Comparison of ENCODE assay signal across 1 cellular context in the genomic region with DNA sequence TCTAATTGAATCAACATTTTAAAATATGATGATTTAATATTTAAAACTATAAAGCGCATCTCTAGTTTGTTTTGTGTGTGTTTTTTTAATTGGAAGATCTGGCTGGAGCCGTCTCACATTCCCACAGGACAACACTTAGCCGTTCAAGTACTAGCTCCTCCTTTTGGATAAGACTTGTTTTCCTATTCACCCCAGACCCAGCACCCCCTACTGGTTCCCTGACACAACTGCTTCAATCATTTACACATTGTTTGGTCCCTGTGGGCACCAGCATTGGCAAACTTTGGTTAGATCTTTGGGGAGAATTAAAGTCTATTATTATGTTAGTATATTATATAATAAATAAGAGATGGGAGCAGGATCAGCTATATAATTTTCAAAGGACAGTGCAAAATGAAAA.
TF ChIP-seq lines count a peak whose summit lies in the region.

No MANE protein-coding gene starts in this region.

TF ChIP-seq in IMR-90, 13 proteins besides CTCF, POLR2A, EP300 and RAD21:
- no peak for TF ChIP-seq MAZ (IDR thresholded peaks at IDR 0.05; ENCODE audit: borderline replicate concordance, low read depth, low read length)
- no peak for TF ChIP-seq RFX5 (IDR thresholded peaks at IDR 0.05; ENCODE audit: low read depth, low read length)
- TF ChIP-seq, protein P1, sequence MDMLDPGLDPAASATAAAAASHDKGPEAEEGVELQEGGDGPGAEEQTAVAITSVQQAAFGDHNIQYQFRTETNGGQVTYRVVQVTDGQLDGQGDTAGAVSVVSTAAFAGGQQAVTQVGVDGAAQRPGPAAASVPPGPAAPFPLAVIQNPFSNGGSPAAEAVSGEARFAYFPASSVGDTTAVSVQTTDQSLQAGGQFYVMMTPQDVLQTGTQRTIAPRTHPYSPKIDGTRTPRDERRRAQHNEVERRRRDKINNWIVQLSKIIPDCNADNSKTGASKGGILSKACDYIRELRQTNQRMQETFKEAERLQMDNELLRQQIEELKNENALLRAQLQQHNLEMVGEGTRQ (IDR thresholded peaks at IDR 0.05; ENCODE audit: low read depth, low read length), result no peak
- no peak for TF ChIP-seq MXI1 (IDR thresholded peaks at IDR 0.05; ENCODE audit: borderline replicate concordance, low read depth, low read length)
- TF ChIP-seq, protein P2, sequence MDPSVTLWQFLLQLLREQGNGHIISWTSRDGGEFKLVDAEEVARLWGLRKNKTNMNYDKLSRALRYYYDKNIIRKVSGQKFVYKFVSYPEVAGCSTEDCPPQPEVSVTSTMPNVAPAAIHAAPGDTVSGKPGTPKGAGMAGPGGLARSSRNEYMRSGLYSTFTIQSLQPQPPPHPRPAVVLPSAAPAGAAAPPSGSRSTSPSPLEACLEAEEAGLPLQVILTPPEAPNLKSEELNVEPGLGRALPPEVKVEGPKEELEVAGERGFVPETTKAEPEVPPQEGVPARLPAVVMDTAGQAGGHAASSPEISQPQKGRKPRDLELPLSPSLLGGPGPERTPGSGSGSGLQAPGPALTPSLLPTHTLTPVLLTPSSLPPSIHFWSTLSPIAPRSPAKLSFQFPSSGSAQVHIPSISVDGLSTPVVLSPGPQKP (IDR thresholded peaks at IDR 0.05; ENCODE audit: borderline replicate concordance, low read depth, low read length), result no peak
- TF ChIP-seq SMC3 (IDR thresholded peaks at IDR 0.05; ENCODE audit: low read depth, low read length), result no peak
- no peak for TF ChIP-seq NFE2L2 (IDR thresholded peaks at IDR 0.05; ENCODE audit: low read depth, low read length)
- TF ChIP-seq CHD1 (IDR thresholded peaks at IDR 0.05; ENCODE audit: low read depth, low read length), result no peak
